ENCODE assay signal across 5 cellular contexts in the genomic region with DNA sequence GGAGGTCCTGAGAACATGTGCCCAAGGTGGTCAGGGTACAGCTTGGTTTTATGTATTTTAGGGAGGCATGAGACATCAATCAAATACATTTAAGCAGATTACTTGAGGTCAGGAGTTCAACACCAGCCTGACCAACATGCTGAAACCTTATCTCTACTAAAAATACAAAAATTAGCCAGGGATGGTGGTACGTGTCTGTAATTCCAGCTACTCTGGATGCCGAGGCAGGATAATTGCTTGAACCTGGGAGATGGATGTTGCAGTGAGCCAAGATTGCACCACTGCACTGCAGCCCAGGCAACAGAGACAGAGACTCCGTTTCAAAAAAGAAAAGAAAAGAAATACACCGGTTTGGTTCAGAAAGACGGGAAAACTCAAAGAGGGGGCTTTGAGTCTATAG.
A peak's percentile ranks its signal among the peaks of the same experiment; 100 is the strongest.
DNase-seq lines count a peak whose midpoint lies in the region; ATAC-seq and TF ChIP-seq lines count a peak whose summit lies in the region.
"Not testable (repeated sequence)": the region's sequence is repeated elsewhere in the genome, so short reads cannot be mapped to it uniquely, and the experiment has no call there.

No MANE protein-coding gene starts in this region.

- not testable (repeated sequence) for H3K4me1 Mint-ChIP-seq in Caco-2 (ENCODE audit: low read depth, unreplicated experiment); GM23338
- H3K4me1 Mint-ChIP-seq in endodermal cell: peaks cover 30% of the 10 kb centered on the region

- H3K4me2 ChIP-seq in GM23338; trophoblast cell (ENCODE audit: low read length): not testable (repeated sequence)

- TF ChIP-seq CTCF in Caco-2 (IDR thresholded peaks at IDR 0.05; ENCODE audit: insufficient read depth in 1 of 2, low read depth in 1 of 2, low read length in 1 of 2, severe bottlenecking in 1 of 2, unreplicated experiment in 1 of 2); GM23338 (conservative IDR thresholded peaks at IDR 0.05; ENCODE audit: low read depth in 2 of 2); endodermal cell (conservative IDR thresholded peaks at IDR 0.05): not testable (repeated sequence)

- H2AK5ac ChIP-seq in trophoblast cell (ENCODE audit: low read length): not testable (repeated sequence)

- WGBS in endodermal cell (ENCODE audit: insufficient coverage in 1 of 2, insufficient read length in 1 of 2), 2 experiments: 92 to 95% methylated on average over 5 of the region's 5 CpGs
- WGBS in mesodermal cell (ENCODE audit: insufficient coverage in 2 of 2), 2 experiments: 85 to 93% methylated on average over 5 of the region's 5 CpGs
- no CpG with 5 or more reads among the region's 5 CpGs for WGBS in trophoblast cell (ENCODE audit: extremely low coverage, insufficient coverage, insufficient read length)

- not testable (repeated sequence) for H4K12ac ChIP-seq in trophoblast cell (ENCODE audit: low read depth, low read length)

- H2BK12ac ChIP-seq in trophoblast cell (ENCODE audit: low read length): not testable (repeated sequence)

- H3K79me1 ChIP-seq in trophoblast cell (ENCODE audit: low read length): not testable (repeated sequence)

- H3K9ac ChIP-seq in endodermal cell (ENCODE audit: extremely low read depth, low read length, poor library complexity, severe bottlenecking); trophoblast cell (ENCODE audit: low read length): not testable (repeated sequence)

- not testable (repeated sequence) for H3K14ac ChIP-seq in trophoblast cell (ENCODE audit: low read length)

- POLR2A ChIA-PET in Caco-2 (lab: Charles Lee): not testable (repeated sequence)

- not testable (repeated sequence) for H4K8ac ChIP-seq in trophoblast cell (ENCODE audit: low read depth, low read length)

- H2BK5ac ChIP-seq in trophoblast cell (ENCODE audit: low read depth, low read length, poor library complexity): not testable (repeated sequence)

- H3K4me3 Mint-ChIP-seq in Caco-2 (ENCODE audit: unreplicated experiment): peak overlapping the region; percentile 30
- not testable (repeated sequence) for H3K4me3 Mint-ChIP-seq in GM23338, endodermal cell

- H3K4me3 ChIP-seq in Caco-2 (ENCODE audit: low read depth, low read length); GM23338; endodermal cell (ENCODE audit: low read length); mesodermal cell (ENCODE audit: extremely low read depth, insufficient read depth, low read length, poor library complexity, severe bottlenecking); trophoblast cell (ENCODE audit: low read depth, low read length): not testable (repeated sequence)

- CTCF ChIA-PET in Caco-2 (lab: Charles Lee): not testable (repeated sequence)

- not testable (repeated sequence) for H3K79me2 ChIP-seq in GM23338 (replicated peaks; ENCODE audit: insufficient read depth); trophoblast cell (ENCODE audit: control insufficient read depth, insufficient read depth, low read length, poor library complexity)

- H4K20me1 ChIP-seq in GM23338 (replicated peaks; ENCODE audit: insufficient read depth): not testable (repeated sequence)

- H3K9me3 Mint-ChIP-seq in Caco-2 (ENCODE audit: unreplicated experiment): not testable (repeated sequence)
- H3K9me3 Mint-ChIP-seq in GM23338 (peaks cover 10% of the 10 kb centered on the region), endodermal cell (peaks cover 28% of the 10 kb centered on the region)

- H3K4ac ChIP-seq in trophoblast cell (ENCODE audit: low read depth, low read length): not testable (repeated sequence)

- not testable (repeated sequence) for H3F3A ChIP-seq in GM23338 (replicated peaks; ENCODE audit: low read depth)

- not testable (repeated sequence) for H3K9me2 ChIP-seq in GM23338 (ENCODE audit: insufficient read depth)

- H3K27ac Mint-ChIP-seq in Caco-2 (ENCODE audit: unreplicated experiment); GM23338: not testable (repeated sequence)
- peak overlapping the region; percentile 75 for H3K27ac Mint-ChIP-seq in endodermal cell

- ATAC-seq in GM23338: not testable (repeated sequence)

- H3K36me3 Mint-ChIP-seq in Caco-2 (ENCODE audit: insufficient read depth, unreplicated experiment); GM23338 (ENCODE audit: low read depth); endodermal cell (ENCODE audit: low read depth): not testable (repeated sequence)

- 0 out of 2 replicates have a peak overlapping the region, but pooled peaks have one; percentile 20 for H2AFZ ChIP-seq in GM23338
- not testable (repeated sequence) for H2AFZ ChIP-seq in trophoblast cell (ENCODE audit: insufficient read depth, low read length, poor library complexity)

- H3K27ac ChIP-seq in GM23338 (ENCODE audit: low read depth); endodermal cell (ENCODE audit: low read depth, low read length): not testable (repeated sequence)
- peak overlapping the region; percentile 58 for H3K27ac ChIP-seq in mesodermal cell (ENCODE audit: low read depth, low read length, severe bottlenecking)
- peak overlapping the region; percentile 17 for H3K27ac ChIP-seq in trophoblast cell (ENCODE audit: low read depth, low read length)

- H4K91ac ChIP-seq in trophoblast cell (ENCODE audit: low read depth, low read length): not testable (repeated sequence)

- BruUV-seq in Caco-2 (replicated peaks; lab: Mats Ljungman, UMichigan): not testable (repeated sequence)

- not testable (repeated sequence) for H2BK120ac ChIP-seq in trophoblast cell (ENCODE audit: insufficient read depth, low read length, poor library complexity)

- H3K36me3 ChIP-seq in Caco-2 (ENCODE audit: control insufficient read depth, insufficient read depth, low read length); GM23338 (ENCODE audit: insufficient read depth); endodermal cell (ENCODE audit: control insufficient read depth, insufficient read depth, low read length); mesodermal cell (ENCODE audit: control insufficient read depth, insufficient read depth, low read length); trophoblast cell (ENCODE audit: control insufficient read depth in 1 of 2, insufficient read depth in 2 of 2, low read length in 2 of 2): not testable (repeated sequence)

- not testable (repeated sequence) for H3K23ac ChIP-seq in trophoblast cell (ENCODE audit: low read length)

- intact Hi-C loops in Caco-2 (cut with micrococcal nuclease; ENCODE audit: unreplicated experiment): not testable (repeated sequence)

- not testable (repeated sequence) for DNase-seq in Caco-2; GM23338 (ENCODE audit: low spot score); endodermal cell
- DNase-seq in trophoblast cell: peak in 1 of 2 donors; percentile 53

- H3K9me3 ChIP-seq in Caco-2; endodermal cell (ENCODE audit: control insufficient read depth, low read length); mesodermal cell (ENCODE audit: control insufficient read depth, low read length); trophoblast cell (ENCODE audit: insufficient read depth, low read depth, low read length): not testable (repeated sequence)

- not testable (repeated sequence) for H3K27me3 ChIP-seq in Caco-2 (replicated peaks; ENCODE audit: control insufficient read depth, insufficient read depth, low read length); GM23338 (ENCODE audit: insufficient read depth); endodermal cell (ENCODE audit: control insufficient read depth, insufficient read depth, low read length, poor library complexity, severe bottlenecking); trophoblast cell (ENCODE audit: insufficient read depth, low read length)

- H3K27me3 Mint-ChIP-seq in Caco-2 (ENCODE audit: insufficient read depth, unreplicated experiment); GM23338 (ENCODE audit: insufficient read depth, low read depth, poor library complexity); endodermal cell (ENCODE audit: insufficient read depth): not testable (repeated sequence)

- not testable (repeated sequence) for H3K4me1 ChIP-seq in Caco-2; GM23338 (ENCODE audit: insufficient read depth); endodermal cell (ENCODE audit: control insufficient read depth, insufficient read depth, low read length); mesodermal cell (ENCODE audit: control insufficient read depth, insufficient read depth, low read length, poor library complexity, severe bottlenecking); trophoblast cell (ENCODE audit: control insufficient read depth in 1 of 2, insufficient read depth in 2 of 2, low read length in 2 of 2)

- not testable (repeated sequence) for H3K18ac ChIP-seq in trophoblast cell (ENCODE audit: low read length)
